ENCODE assay signal across 30 cellular contexts in the genomic region with DNA sequence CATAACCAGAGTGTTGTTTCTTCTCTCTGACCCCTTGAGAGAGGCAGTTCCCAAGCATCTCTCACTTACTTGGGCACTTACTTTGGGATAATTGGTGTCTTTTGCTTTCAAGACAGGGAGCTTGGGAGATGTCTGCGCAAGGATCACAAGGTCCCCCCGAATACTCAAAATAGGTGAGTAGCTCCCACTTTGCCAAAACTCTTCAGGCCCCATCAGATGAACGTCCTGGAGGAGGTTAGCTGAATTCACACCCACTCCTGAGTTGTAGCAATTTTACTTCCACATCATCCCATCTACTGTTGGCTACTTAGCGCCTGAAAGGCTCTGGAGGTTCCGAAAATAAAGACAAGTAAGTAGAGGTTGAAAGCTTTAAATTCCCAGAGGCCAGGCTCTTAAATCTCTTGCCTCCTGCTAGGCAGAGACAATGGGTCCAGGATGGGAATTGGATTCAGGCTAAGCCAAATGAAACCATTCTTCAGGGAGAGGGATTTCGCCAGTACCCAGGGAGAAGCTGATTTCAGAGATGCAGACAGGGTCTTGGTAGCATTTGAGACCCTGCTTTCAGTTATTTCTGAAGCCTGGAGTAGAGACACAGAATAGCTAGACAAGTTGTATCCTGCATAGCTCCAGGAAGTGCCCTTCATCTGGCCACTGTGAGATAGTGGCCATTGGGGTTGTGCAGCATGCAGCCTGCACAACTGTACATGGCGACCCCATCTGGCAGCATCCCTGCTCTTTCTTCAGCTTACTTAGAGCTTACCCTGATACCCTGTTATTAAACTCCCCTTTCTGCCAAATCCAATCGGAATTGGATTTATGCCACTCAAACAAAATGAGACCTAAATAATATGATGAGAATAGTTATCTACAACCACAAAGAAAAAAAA.
DNase-seq lines count a peak whose midpoint lies in the region; ATAC-seq, FAIRE-seq and TF ChIP-seq lines count a peak whose summit lies in the region.
"Had no signal": no experiment of that assay in that cellular context is flagged by ENCODE, and none has a peak within 500 bp of the region (broad histone marks: within the 10 kb centered on the region; RNA-seq: fewer than 3 reads in every experiment).

No MANE protein-coding gene starts in this region.

- intact Hi-C loops in Panc1 (cut with micrococcal nuclease; ENCODE audit: unreplicated experiment): no loop called here
- intact Hi-C loops in dorsolateral prefrontal cortex (cut with DNase I): loop anchor here (1.0 to 2.0 kb wide), 2 partner anchors 16 to 84 kb away; no protein-coding TSS in a partner anchor
- intact Hi-C loops in activated T-helper 1 cell treated with anti-CD3 and anti-CD28 coated beads, Interleukin-12 subunit alpha, Interleukin-12 subunit beta, Interleukin-2, Interleukin-4 antibody, amounts not matched to agents 30 ng/mL and 10 ng/mL and 1 ng/mL, durations not matched to agents 14 hours and 24 hours and 36 hours (cut with micrococcal nuclease): no loop called here

- H3K4me1 Mint-ChIP-seq in neural progenitor cell: peaks cover 27% of the 10 kb centered on the region
- no peaks in the 10 kb centered on the region for H3K4me1 Mint-ChIP-seq in activated T-helper 1 cell treated with anti-CD3 and anti-CD28 coated beads, Interleukin-12 subunit alpha, Interleukin-12 subunit beta, Interleukin-2, Interleukin-4 antibody, amounts not matched to agents 30 ng/mL and 10 ng/mL and 1 ng/mL, durations not matched to agents 14 hours and 24 hours and 36 hours (ENCODE audit: low read depth)
- H3K4me1 Mint-ChIP-seq: activated CD8-positive, alpha-beta memory T cell treated with anti-CD3 and anti-CD28 coated beads, Interleukin-2, amount 10 ng/mL, durations not matched to agents 7 days and 5 days; B cell; CD4-positive, alpha-beta memory T cell; IgD-negative memory B cell; immature natural killer cell had no signal

- no peak; the same call in 1 of the 2 replicates for ATAC-seq in Panc1
- ATAC-seq in HG02588 (IDR thresholded peaks at IDR 0.05; ENCODE audit: unreplicated experiment): no peak
- ATAC-seq: activated CD8-positive, alpha-beta memory T cell treated with anti-CD3 and anti-CD28 coated beads, Interleukin-2, amount 10 ng/mL, durations not matched to agents 7 days and 5 days; gastroesophageal sphincter; GM12878; right lobe of liver had no signal

- no peaks in the 10 kb centered on the region for H3K36me3 Mint-ChIP-seq in neural progenitor cell
- no peaks in the 10 kb centered on the region for H3K36me3 Mint-ChIP-seq in activated T-helper 1 cell treated with anti-CD3 and anti-CD28 coated beads, Interleukin-12 subunit alpha, Interleukin-12 subunit beta, Interleukin-2, Interleukin-4 antibody, amounts not matched to agents 30 ng/mL and 10 ng/mL and 1 ng/mL, durations not matched to agents 14 hours and 24 hours and 36 hours (ENCODE audit: low read depth)
- H3K36me3 Mint-ChIP-seq: activated CD8-positive, alpha-beta memory T cell treated with anti-CD3 and anti-CD28 coated beads, Interleukin-2, amount 10 ng/mL, durations not matched to agents 7 days and 5 days; IgD-negative memory B cell; immature natural killer cell had no signal

- H3K4me3 Mint-ChIP-seq in neural progenitor cell: no peak overlapping the region
- no peak overlapping the region for H3K4me3 Mint-ChIP-seq in activated T-helper 1 cell treated with anti-CD3 and anti-CD28 coated beads, Interleukin-12 subunit alpha, Interleukin-12 subunit beta, Interleukin-2, Interleukin-4 antibody, amounts not matched to agents 30 ng/mL and 10 ng/mL and 1 ng/mL, durations not matched to agents 14 hours and 24 hours and 36 hours
- H3K4me3 Mint-ChIP-seq: activated CD8-positive, alpha-beta memory T cell treated with anti-CD3 and anti-CD28 coated beads, Interleukin-2, amount 10 ng/mL, durations not matched to agents 7 days and 5 days; B cell; CD4-positive, alpha-beta memory T cell; IgD-negative memory B cell; immature natural killer cell; stimulated activated naive CD8-positive, alpha-beta T cell treated with anti-CD3 and anti-CD28 coated beads, Interleukin-15, Interleukin-2, amounts not matched to agents 100 ng/mL and 50 ng/mL, for 24 hours had no signal

- H3K36me3 ChIP-seq in Panc1 (ENCODE audit: control insufficient read depth, insufficient read depth, low read length) (no peaks in the 10 kb centered on the region), neural progenitor cell (no peaks in the 10 kb centered on the region)
- H3K36me3 ChIP-seq: gastroesophageal sphincter, neutrophil, right lobe of liver, thyroid gland had no signal

- H3K9me3 ChIP-seq in Panc1 (ENCODE audit: control insufficient read depth, insufficient read depth, low read depth, low read length): peaks cover 10% of the 10 kb centered on the region; the same call in 1 of the 2 replicates
- peaks cover 3% of the 10 kb centered on the region for H3K9me3 ChIP-seq in neural progenitor cell (ENCODE audit: low read depth)
- H3K9me3 ChIP-seq: neutrophil, right lobe of liver, thyroid gland had no signal

- H3K27ac ChIP-seq in Panc1 (ENCODE audit: low read length): no peak overlapping the region
- peak overlapping the region; percentile 79 to 100 (median 95) for H3K27ac ChIP-seq in dorsolateral prefrontal cortex
- peak overlapping the region; percentile 83 for H3K27ac ChIP-seq in neural progenitor cell
- H3K27ac ChIP-seq: neutrophil, right lobe of liver, RWPE1, thyroid gland had no signal

- no TSS peak for BruUV-seq in Panc1 (replicated peaks; lab: Mats Ljungman, UMichigan)

- H3K27me3 Mint-ChIP-seq in neural progenitor cell (ENCODE audit: insufficient read depth, low read depth): peaks cover 5% of the 10 kb centered on the region
- H3K27me3 Mint-ChIP-seq in activated T-helper 1 cell treated with anti-CD3 and anti-CD28 coated beads, Interleukin-12 subunit alpha, Interleukin-12 subunit beta, Interleukin-2, Interleukin-4 antibody, amounts not matched to agents 30 ng/mL and 10 ng/mL and 1 ng/mL, durations not matched to agents 14 hours and 24 hours and 36 hours (ENCODE audit: insufficient read depth): peaks cover 7% of the 10 kb centered on the region

- H3K27me3 ChIP-seq in Panc1 (ENCODE audit: control insufficient read depth, insufficient read depth, low read length): no peaks in the 10 kb centered on the region; the same call in 1 of the 2 replicates
- peaks cover 0 to 10% (median 0%) of the 10 kb centered on the region in 45 donors for H3K27me3 ChIP-seq in dorsolateral prefrontal cortex
- H3K27me3 ChIP-seq in neural progenitor cell: no peaks in the 10 kb centered on the region
- H3K27me3 ChIP-seq: gastroesophageal sphincter, right lobe of liver, thyroid gland had no signal

- no peak overlapping the region for H3K4me3 ChIP-seq in Panc1 (ENCODE audit: low read depth in 2 of 2, low read length in 2 of 2)
- peak overlapping the region in 2 of 59 donors; percentile 13 to 39 for H3K4me3 ChIP-seq in dorsolateral prefrontal cortex
- peak overlapping the region; percentile 11 for H3K4me3 ChIP-seq in neural progenitor cell
- H3K4me3 ChIP-seq: gastroesophageal sphincter, GM12878, right lobe of liver, thyroid gland had no signal

- H3K27ac Mint-ChIP-seq in neural progenitor cell: no peak overlapping the region
- no peak overlapping the region for H3K27ac Mint-ChIP-seq in activated T-helper 1 cell treated with anti-CD3 and anti-CD28 coated beads, Interleukin-12 subunit alpha, Interleukin-12 subunit beta, Interleukin-2, Interleukin-4 antibody, amounts not matched to agents 30 ng/mL and 10 ng/mL and 1 ng/mL, durations not matched to agents 14 hours and 24 hours and 36 hours
- H3K27ac Mint-ChIP-seq: activated CD8-positive, alpha-beta memory T cell treated with anti-CD3 and anti-CD28 coated beads, Interleukin-2, amount 10 ng/mL, durations not matched to agents 7 days and 5 days; B cell; CD4-positive, alpha-beta memory T cell; IgD-negative memory B cell; immature natural killer cell; stimulated activated naive CD8-positive, alpha-beta T cell treated with anti-CD3 and anti-CD28 coated beads, Interleukin-15, Interleukin-2, amounts not matched to agents 100 ng/mL and 50 ng/mL, for 24 hours had no signal

- POLR2A ChIA-PET in Panc1 (lab: Charles Lee): no interaction called here

- H3K9ac ChIP-seq in neural progenitor cell: no peak overlapping the region

- no peaks in the 10 kb centered on the region for H3K79me2 ChIP-seq in neural progenitor cell (ENCODE audit: low read depth)

- in situ Hi-C loops in Panc1 (cut with HindIII; ENCODE audit: low pct_unique_long_range_greater_than_20kb, low sequenced_read_pairs): no loop called here

- H3F3A ChIP-seq in neural progenitor cell (ENCODE audit: low read depth): peaks cover 36% of the 10 kb centered on the region

- TF ChIP-seq CTCF in Panc1 (IDR thresholded peaks at IDR 0.05): peak; percentile 11; the same call in 1 of the 2 replicates
- TF ChIP-seq CTCF in dorsolateral prefrontal cortex (IDR thresholded peaks at IDR 0.05 in 54 of 56, conservative IDR thresholded peaks at IDR 0.05 in 2 of 56; ENCODE audit: low read depth in 1 of 56, partially characterized antibody in 56 of 56): peak in 2 of 56 donors; percentile 3 to 8
- no peak for TF ChIP-seq CTCF in neural progenitor cell (IDR thresholded peaks at IDR 0.05)

- H2AFZ ChIP-seq in neural progenitor cell (replicated peaks): no peak overlapping the region

- H3K4me2 ChIP-seq in neural progenitor cell: peak overlapping the region; percentile 46

- H3K9me3 Mint-ChIP-seq in neural progenitor cell: peaks cover 15% of the 10 kb centered on the region
- H3K9me3 Mint-ChIP-seq in activated T-helper 1 cell treated with anti-CD3 and anti-CD28 coated beads, Interleukin-12 subunit alpha, Interleukin-12 subunit beta, Interleukin-2, Interleukin-4 antibody, amounts not matched to agents 30 ng/mL and 10 ng/mL and 1 ng/mL, durations not matched to agents 14 hours and 24 hours and 36 hours: no peaks in the 10 kb centered on the region

- no peaks in the 10 kb centered on the region for H4K20me1 ChIP-seq in neural progenitor cell (ENCODE audit: low read depth)

- TF ChIP-seq POLR2A in GM12892 (IDR thresholded peaks at IDR 0.05; ENCODE audit: low read depth, low read length): no peak

- DNase-seq in Daoy (ENCODE audit: low read depth) (peak; percentile 13), Panc1 (ENCODE audit: low read depth, low spot score) (no peak), dorsolateral prefrontal cortex (no peak), neural progenitor cell (ENCODE audit: low spot score) (peak; percentile 86), GM12892 (ENCODE audit: insufficient read length) (no peak), UCSD-AML1 (lab: John Stamatoyannopoulos, UW; ENCODE audit: unreplicated experiment) (no peak)
- DNase-seq in activated T-helper 1 cell treated with anti-CD3 and anti-CD28 coated beads, Interleukin-12 subunit alpha, Interleukin-12 subunit beta, Interleukin-2, Interleukin-4 antibody, amounts not matched to agents 30 ng/mL and 10 ng/mL and 1 ng/mL, durations not matched to agents 14 hours and 24 hours and 36 hours (ENCODE audit: low spot score): no peak
- DNase-seq: activated CD4-positive, alpha-beta T cell treated with anti-CD3 and anti-CD28 coated beads, Interleukin-2, amount 50 U/mL, for 1 hour; activated CD4-positive, CD25-positive, alpha-beta regulatory T cell; activated CD8-positive, alpha-beta memory T cell treated with anti-CD3 and anti-CD28 coated beads, Interleukin-2, amount 10 ng/mL, durations not matched to agents 7 days and 5 days; activated naive CD4-positive, alpha-beta T cell treated with Interleukin-2 at 50 U/mL for 16 hours; activated T-cell treated with anti-CD3 and anti-CD28 coated beads, Interleukin-2, amount 50 U/mL, for 48 hours; CD4-positive, alpha-beta memory T cell; cerebellar nuclear complex; HCEC 1CT; immature natural killer cell; NCI-H1048; NCI-H446 treated with DMSO at 0.1 percent for 48 hours; NCI-H774; right lobe of liver; stimulated activated CD8-positive, alpha-beta memory T cell treated with anti-CD3 and anti-CD28 coated beads, Interleukin-4, amount 100 ng/mL, for 48 hours; thyroid gland had no signal

- CTCF ChIA-PET in Panc1 (lab: Charles Lee): no interaction called here

- no peak for FAIRE-seq in GM12892 (lab: Jason Lieb, UNC)
- FAIRE-seq: GM12878 had no signal

- H3K4me1 ChIP-seq in Panc1 (ENCODE audit: control insufficient read depth, insufficient read depth, low read length) (no peaks in the 10 kb centered on the region), neural progenitor cell (peaks cover 36% of the 10 kb centered on the region)
- H3K4me1 ChIP-seq: right lobe of liver, thyroid gland had no signal

Comparison
In these comparisons a context has a peak if more than half of its experiments do, and no peak if none do; other contexts are left out.
1. DNase-seq: peak in Daoy (single experiment) and neural progenitor cell (single experiment); none in Panc1 (single experiment), dorsolateral prefrontal cortex (0 of 10), activated T-helper 1 cell treated with anti-CD3 and anti-CD28 coated beads, Interleukin-12 subunit alpha, Interleukin-12 subunit beta, Interleukin-2, Interleukin-4 antibody, amounts not matched to agents 30 ng/mL and 10 ng/mL and 1 ng/mL, durations not matched to agents 14 hours and 24 hours and 36 hours (single experiment), GM12892 (single experiment) and UCSD-AML1 (single experiment).
2. intact Hi-C loops: an anchor here in dorsolateral prefrontal cortex (1.0 to 2.0 kb wide); none called in Panc1 and activated T-helper 1 cell treated with anti-CD3 and anti-CD28 coated beads, Interleukin-12 subunit alpha, Interleukin-12 subunit beta, Interleukin-2, Interleukin-4 antibody, amounts not matched to agents 30 ng/mL and 10 ng/mL and 1 ng/mL, durations not matched to agents 14 hours and 24 hours and 36 hours.